1 cellular context compared by ENCODE assay signal in genomic region chr17:16443390-16444257, GRCh38.
TF ChIP-seq lines count a peak whose summit lies in the region.

No MANE protein-coding gene starts in this region.

TF ChIP-seq in HepG2, 621 proteins besides CTCF, POLR2A, EP300 and RAD21 (continues in another document):
- TF ChIP-seq ZC3H4 (CRISPR knock-in tag; IDR thresholded peaks at IDR 0.05; ENCODE audit: borderline replicate concordance) (peak; percentile 97), SIN3B (IDR thresholded peaks at IDR 0.05; ENCODE audit: low read length) (no peak), ZNF343 (CRISPR knock-in tag; IDR thresholded peaks at IDR 0.05) (no peak), KLF12 (CRISPR knock-in tag; IDR thresholded peaks at IDR 0.05; ENCODE audit: borderline replicate concordance) (0 out of 2 replicates have a peak, but pooled peaks have one; percentile 29), SRSF9 (IDR thresholded peaks at IDR 0.05; ENCODE audit: borderline replicate concordance, insufficient read depth, low read depth, low read length, poor library complexity, severe bottlenecking) (no peak), ZNF781 (CRISPR knock-in tag; IDR thresholded peaks at IDR 0.05; ENCODE audit: borderline replicate concordance, not compliant biosample characterization) (peak; percentile 47), SRSF4 (IDR thresholded peaks at IDR 0.05; ENCODE audit: low read depth, low read length, poor library complexity, severe bottlenecking) (peak; percentile 76), AGO1 (IDR thresholded peaks at IDR 0.05; ENCODE audit: low read depth, low read length, poor library complexity, severe bottlenecking) (peak; percentile 99), ZNF562 (CRISPR knock-in tag; IDR thresholded peaks at IDR 0.05; ENCODE audit: borderline replicate concordance) (0 out of 2 replicates have a peak, but pooled peaks have one; percentile 47), ZFX (CRISPR knock-in tag; IDR thresholded peaks at IDR 0.05; ENCODE audit: low read depth) (no peak; the same call in 1 of the 2 replicates), REPIN1 (CRISPR knock-in tag; IDR thresholded peaks at IDR 0.05; ENCODE audit: borderline replicate concordance, low read depth) (peak; percentile 28; the same call in 1 of the 2 replicates), ZNF724P (CRISPR knock-in tag; IDR thresholded peaks at IDR 0.05; ENCODE audit: borderline replicate concordance) (0 out of 2 replicates have a peak, but pooled peaks have one; percentile 22), EEA1 (CRISPR knock-in tag; IDR thresholded peaks at IDR 0.05; ENCODE audit: borderline replicate concordance) (no peak), RXRB (CRISPR knock-in tag; IDR thresholded peaks at IDR 0.05; ENCODE audit: borderline replicate concordance) (no peak), ZNF878 (CRISPR knock-in tag; IDR thresholded peaks at IDR 0.05) (no peak), ZNF746 (CRISPR knock-in tag; IDR thresholded peaks at IDR 0.05) (no peak), IRF9 (CRISPR knock-in tag; IDR thresholded peaks at IDR 0.05; ENCODE audit: borderline replicate concordance) (no peak), ZSCAN5A (CRISPR knock-in tag; IDR thresholded peaks at IDR 0.05; ENCODE audit: borderline replicate concordance) (no peak; the same call in 1 of the 2 replicates), GABPB1 (CRISPR knock-in tag; IDR thresholded peaks at IDR 0.05) (peak; percentile 32; the same call in 1 of the 2 replicates), MIER2 (CRISPR knock-in tag; IDR thresholded peaks at IDR 0.05) (no peak), U2AF1 (optimal IDR thresholded peaks at IDR 0.05; ENCODE audit: low read depth, low read length) (peak; percentile 3), POGK (CRISPR knock-in tag; conservative IDR thresholded peaks at IDR 0.05) (peak; percentile 68), EHMT2 (IDR thresholded peaks at IDR 0.05; ENCODE audit: borderline replicate concordance, low read depth, low read length) (no peak), LRRFIP1 (CRISPR knock-in tag; conservative IDR thresholded peaks at IDR 0.05) (no peak), TAF15 (IDR thresholded peaks at IDR 0.05; ENCODE audit: low read depth, low read length, poor library complexity, severe bottlenecking) (peak; percentile 46), SRY (CRISPR knock-in tag; IDR thresholded peaks at IDR 0.05) (peak; percentile 37; the same call in 1 of the 2 replicates), HNRNPLL (IDR thresholded peaks at IDR 0.05; ENCODE audit: low read depth, low read length, poor library complexity, severe bottlenecking) (peak; percentile 16)
- TF ChIP-seq, protein P1, sequence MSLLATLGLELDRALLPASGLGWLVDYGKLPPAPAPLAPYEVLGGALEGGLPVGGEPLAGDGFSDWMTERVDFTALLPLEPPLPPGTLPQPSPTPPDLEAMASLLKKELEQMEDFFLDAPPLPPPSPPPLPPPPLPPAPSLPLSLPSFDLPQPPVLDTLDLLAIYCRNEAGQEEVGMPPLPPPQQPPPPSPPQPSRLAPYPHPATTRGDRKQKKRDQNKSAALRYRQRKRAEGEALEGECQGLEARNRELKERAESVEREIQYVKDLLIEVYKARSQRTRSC (CRISPR knock-in tag; IDR thresholded peaks at IDR 0.05; ENCODE audit: low read depth) = no peak
- TF ChIP-seq, protein P2, sequence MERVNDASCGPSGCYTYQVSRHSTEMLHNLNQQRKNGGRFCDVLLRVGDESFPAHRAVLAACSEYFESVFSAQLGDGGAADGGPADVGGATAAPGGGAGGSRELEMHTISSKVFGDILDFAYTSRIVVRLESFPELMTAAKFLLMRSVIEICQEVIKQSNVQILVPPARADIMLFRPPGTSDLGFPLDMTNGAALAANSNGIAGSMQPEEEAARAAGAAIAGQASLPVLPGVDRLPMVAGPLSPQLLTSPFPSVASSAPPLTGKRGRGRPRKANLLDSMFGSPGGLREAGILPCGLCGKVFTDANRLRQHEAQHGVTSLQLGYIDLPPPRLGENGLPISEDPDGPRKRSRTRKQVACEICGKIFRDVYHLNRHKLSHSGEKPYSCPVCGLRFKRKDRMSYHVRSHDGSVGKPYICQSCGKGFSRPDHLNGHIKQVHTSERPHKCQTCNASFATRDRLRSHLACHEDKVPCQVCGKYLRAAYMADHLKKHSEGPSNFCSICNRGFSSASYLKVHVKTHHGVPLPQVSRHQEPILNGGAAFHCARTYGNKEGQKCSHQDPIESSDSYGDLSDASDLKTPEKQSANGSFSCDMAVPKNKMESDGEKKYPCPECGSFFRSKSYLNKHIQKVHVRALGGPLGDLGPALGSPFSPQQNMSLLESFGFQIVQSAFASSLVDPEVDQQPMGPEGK (CRISPR knock-in tag; IDR thresholded peaks at IDR 0.05) = peak; percentile 35; the same call in 1 of the 2 replicates
- TF ChIP-seq, protein P3, sequence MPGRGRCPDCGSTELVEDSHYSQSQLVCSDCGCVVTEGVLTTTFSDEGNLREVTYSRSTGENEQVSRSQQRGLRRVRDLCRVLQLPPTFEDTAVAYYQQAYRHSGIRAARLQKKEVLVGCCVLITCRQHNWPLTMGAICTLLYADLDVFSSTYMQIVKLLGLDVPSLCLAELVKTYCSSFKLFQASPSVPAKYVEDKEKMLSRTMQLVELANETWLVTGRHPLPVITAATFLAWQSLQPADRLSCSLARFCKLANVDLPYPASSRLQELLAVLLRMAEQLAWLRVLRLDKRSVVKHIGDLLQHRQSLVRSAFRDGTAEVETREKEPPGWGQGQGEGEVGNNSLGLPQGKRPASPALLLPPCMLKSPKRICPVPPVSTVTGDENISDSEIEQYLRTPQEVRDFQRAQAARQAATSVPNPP (CRISPR knock-in tag; IDR thresholded peaks at IDR 0.05) = peak; percentile 88; the same call in 1 of the 2 replicates
- TF ChIP-seq, protein P4, sequence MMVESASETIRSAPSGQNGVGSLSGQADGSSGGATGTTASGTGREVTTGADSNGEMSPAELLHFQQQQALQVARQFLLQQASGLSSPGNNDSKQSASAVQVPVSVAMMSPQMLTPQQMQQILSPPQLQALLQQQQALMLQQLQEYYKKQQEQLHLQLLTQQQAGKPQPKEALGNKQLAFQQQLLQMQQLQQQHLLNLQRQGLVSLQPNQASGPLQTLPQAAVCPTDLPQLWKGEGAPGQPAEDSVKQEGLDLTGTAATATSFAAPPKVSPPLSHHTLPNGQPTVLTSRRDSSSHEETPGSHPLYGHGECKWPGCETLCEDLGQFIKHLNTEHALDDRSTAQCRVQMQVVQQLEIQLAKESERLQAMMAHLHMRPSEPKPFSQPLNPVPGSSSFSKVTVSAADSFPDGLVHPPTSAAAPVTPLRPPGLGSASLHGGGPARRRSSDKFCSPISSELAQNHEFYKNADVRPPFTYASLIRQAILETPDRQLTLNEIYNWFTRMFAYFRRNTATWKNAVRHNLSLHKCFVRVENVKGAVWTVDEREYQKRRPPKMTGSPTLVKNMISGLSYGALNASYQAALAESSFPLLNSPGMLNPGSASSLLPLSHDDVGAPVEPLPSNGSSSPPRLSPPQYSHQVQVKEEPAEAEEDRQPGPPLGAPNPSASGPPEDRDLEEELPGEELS (CRISPR knock-in tag; IDR thresholded peaks at IDR 0.05) = 0 out of 2 replicates have a peak, but pooled peaks have one; percentile 28
- TF ChIP-seq, protein P5, sequence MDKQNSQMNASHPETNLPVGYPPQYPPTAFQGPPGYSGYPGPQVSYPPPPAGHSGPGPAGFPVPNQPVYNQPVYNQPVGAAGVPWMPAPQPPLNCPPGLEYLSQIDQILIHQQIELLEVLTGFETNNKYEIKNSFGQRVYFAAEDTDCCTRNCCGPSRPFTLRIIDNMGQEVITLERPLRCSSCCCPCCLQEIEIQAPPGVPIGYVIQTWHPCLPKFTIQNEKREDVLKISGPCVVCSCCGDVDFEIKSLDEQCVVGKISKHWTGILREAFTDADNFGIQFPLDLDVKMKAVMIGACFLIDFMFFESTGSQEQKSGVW (CRISPR knock-in tag; IDR thresholded peaks at IDR 0.05; ENCODE audit: borderline replicate concordance) = 0 out of 2 replicates have a peak, but pooled peaks have one; percentile 57
- TF ChIP-seq, protein P6, sequence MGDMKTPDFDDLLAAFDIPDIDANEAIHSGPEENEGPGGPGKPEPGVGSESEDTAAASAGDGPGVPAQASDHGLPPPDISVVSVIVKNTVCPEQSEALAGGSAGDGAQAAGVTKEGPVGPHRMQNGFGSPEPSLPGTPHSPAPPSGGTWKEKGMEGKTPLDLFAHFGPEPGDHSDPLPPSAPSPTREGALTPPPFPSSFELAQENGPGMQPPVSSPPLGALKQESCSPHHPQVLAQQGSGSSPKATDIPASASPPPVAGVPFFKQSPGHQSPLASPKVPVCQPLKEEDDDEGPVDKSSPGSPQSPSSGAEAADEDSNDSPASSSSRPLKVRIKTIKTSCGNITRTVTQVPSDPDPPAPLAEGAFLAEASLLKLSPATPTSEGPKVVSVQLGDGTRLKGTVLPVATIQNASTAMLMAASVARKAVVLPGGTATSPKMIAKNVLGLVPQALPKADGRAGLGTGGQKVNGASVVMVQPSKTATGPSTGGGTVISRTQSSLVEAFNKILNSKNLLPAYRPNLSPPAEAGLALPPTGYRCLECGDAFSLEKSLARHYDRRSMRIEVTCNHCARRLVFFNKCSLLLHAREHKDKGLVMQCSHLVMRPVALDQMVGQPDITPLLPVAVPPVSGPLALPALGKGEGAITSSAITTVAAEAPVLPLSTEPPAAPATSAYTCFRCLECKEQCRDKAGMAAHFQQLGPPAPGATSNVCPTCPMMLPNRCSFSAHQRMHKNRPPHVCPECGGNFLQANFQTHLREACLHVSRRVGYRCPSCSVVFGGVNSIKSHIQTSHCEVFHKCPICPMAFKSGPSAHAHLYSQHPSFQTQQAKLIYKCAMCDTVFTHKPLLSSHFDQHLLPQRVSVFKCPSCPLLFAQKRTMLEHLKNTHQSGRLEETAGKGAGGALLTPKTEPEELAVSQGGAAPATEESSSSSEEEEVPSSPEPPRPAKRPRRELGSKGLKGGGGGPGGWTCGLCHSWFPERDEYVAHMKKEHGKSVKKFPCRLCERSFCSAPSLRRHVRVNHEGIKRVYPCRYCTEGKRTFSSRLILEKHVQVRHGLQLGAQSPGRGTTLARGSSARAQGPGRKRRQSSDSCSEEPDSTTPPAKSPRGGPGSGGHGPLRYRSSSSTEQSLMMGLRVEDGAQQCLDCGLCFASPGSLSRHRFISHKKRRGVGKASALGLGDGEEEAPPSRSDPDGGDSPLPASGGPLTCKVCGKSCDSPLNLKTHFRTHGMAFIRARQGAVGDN (CRISPR knock-in tag; IDR thresholded peaks at IDR 0.05) = peak; percentile 75
- TF ChIP-seq, protein P7, sequence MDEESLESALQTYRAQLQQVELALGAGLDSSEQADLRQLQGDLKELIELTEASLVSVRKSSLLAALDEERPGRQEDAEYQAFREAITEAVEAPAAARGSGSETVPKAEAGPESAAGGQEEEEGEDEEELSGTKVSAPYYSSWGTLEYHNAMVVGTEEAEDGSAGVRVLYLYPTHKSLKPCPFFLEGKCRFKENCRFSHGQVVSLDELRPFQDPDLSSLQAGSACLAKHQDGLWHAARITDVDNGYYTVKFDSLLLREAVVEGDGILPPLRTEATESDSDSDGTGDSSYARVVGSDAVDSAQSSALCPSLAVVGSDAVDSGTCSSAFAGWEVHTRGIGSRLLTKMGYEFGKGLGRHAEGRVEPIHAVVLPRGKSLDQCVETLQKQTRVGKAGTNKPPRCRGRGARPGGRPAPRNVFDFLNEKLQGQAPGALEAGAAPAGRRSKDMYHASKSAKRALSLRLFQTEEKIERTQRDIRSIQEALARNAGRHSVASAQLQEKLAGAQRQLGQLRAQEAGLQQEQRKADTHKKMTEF (CRISPR knock-in tag; IDR thresholded peaks at IDR 0.05) = no peak; the same call in 1 of the 2 replicates
